In the genomic region with DNA sequence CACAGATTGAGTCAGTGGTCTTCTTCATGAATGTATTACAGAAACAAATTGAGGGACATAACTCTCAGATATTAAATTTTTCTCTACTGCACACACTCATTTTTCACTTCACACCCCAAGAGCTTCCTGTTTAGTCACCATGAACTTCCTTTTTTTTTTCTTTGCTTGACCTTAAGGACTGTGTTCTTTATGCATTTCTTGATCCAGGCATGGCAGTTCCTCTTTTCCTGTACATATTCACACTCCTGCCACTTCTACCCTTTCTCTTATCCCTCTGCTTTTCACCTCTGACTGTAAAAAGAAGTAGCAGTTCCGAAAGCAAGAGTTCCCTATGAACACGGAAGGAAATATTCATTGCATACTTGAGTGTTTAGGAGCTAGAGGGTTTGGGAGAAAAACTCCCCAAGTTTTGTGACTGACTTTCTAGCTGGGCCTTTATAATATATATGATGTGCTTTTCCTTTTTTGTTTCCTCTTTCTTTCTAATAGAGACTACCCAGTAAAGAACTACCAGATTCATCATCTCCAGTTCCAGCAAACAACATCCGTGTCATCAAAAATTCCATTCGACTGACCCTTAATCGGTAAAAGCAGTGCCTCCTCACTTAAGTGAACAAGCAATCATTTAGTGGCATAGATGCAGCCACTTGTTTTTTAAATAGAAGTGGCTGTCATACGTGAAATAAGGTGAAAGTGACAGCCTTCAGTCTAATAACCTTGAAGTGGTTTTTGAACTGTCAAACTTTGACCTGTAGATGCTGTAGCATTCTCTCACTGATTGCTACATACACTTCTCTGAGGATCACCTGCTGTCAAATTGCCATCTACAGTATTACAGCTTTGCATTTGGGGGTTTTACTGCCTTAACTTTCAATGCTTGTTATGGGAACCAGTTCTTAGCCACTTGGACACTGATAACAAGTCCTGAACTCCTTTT, we compare ENCODE assay signal across 9 cellular contexts. TPM values are rescaled to one million over a fixed set of nuclear protein-coding genes. Genes with fewer than 3 reads are reported as not detected.
DNase-seq lines count a peak whose midpoint lies in the region; ATAC-seq and TF ChIP-seq lines count a peak whose summit lies in the region.
"Had no signal": no experiment of that assay in that cellular context is flagged by ENCODE, and none has a peak within 500 bp of the region (broad histone marks: within the 10 kb centered on the region; RNA-seq: fewer than 3 reads in every experiment).

No MANE protein-coding gene starts in this region.

- peaks cover 19% of the 10 kb centered on the region for H3K4me1 ChIP-seq in OCI-LY3 (ENCODE audit: low read length)

- ATAC-seq in GM19452 (IDR thresholded peaks at IDR 0.05; ENCODE audit: unreplicated experiment): peak; percentile 70

- H3K4me3 Mint-ChIP-seq in glutamatergic neuron (ENCODE audit: unreplicated experiment): no peak overlapping the region

- H4K20me1 ChIP-seq in OCI-LY3 (ENCODE audit: insufficient read depth, low read length): no peaks in the 10 kb centered on the region

- DNase-seq in AML-193 (lab: John Stamatoyannopoulos, UW) (peak; percentile 93 to 97), germinal center (ENCODE audit: low spot score) (peak; percentile 31), NCI-H2107 (lab: John Stamatoyannopoulos, UW) (no peak), glutamatergic neuron (no peak), EL (no peak), DMS 273 treated with DMSO at 0.1 percent for 48 hours (lab: John Stamatoyannopoulos, UW) (no peak)
- DNase-seq: DND-41 had no signal

- H3K9ac ChIP-seq in OCI-LY3 (ENCODE audit: low read length): no peak overlapping the region

- H3K27me3 Mint-ChIP-seq in glutamatergic neuron (ENCODE audit: unreplicated experiment): no peaks in the 10 kb centered on the region

- H3K9me3 Mint-ChIP-seq in glutamatergic neuron (ENCODE audit: unreplicated experiment): no peaks in the 10 kb centered on the region

- no peak overlapping the region for H3K4me3 ChIP-seq in OCI-LY3 (ENCODE audit: low read length)

- peaks cover 28% of the 10 kb centered on the region for H3K36me3 ChIP-seq in OCI-LY3 (replicated peaks; ENCODE audit: low read depth, low read length)

- H3K4me1 Mint-ChIP-seq in glutamatergic neuron (ENCODE audit: low read depth, unreplicated experiment): no peaks in the 10 kb centered on the region

- H3K27ac ChIP-seq in OCI-LY3 (ENCODE audit: low read length): peak overlapping the region; percentile 67

- no peak overlapping the region for H2AFZ ChIP-seq in OCI-LY3 (ENCODE audit: low read depth, low read length)

- H3K4me2 ChIP-seq in OCI-LY3 (ENCODE audit: low read length): peak overlapping the region; percentile 32

- H3K27me3 ChIP-seq in OCI-LY3 (ENCODE audit: low read depth, low read length): no peaks in the 10 kb centered on the region

- H3K27ac Mint-ChIP-seq in glutamatergic neuron (ENCODE audit: unreplicated experiment): no peak overlapping the region

- no peaks in the 10 kb centered on the region for H3K36me3 Mint-ChIP-seq in glutamatergic neuron (ENCODE audit: unreplicated experiment)

- TF ChIP-seq CTCF in OCI-LY3 (IDR thresholded peaks at IDR 0.05; ENCODE audit: low read depth, low read length): no peak
- TF ChIP-seq CTCF in glutamatergic neuron (IDR thresholded peaks at IDR 0.05; ENCODE audit: partially characterized antibody, unreplicated experiment): no peak

- H3K79me2 ChIP-seq in OCI-LY3 (ENCODE audit: low read length): no peaks in the 10 kb centered on the region

- H3K9me3 ChIP-seq in OCI-LY3 (ENCODE audit: insufficient read depth, low read length): no peaks in the 10 kb centered on the region

RNA-seq across cellular contexts. Expression of a gene that starts 40.8 kb away (rescaled TPM):
- total RNA-seq in glutamatergic neuron (ENCODE audit: unreplicated experiment): 22.7 TPM

Comparison
In these comparisons a context has a peak if more than half of its experiments do, and no peak if none do; other contexts are left out.
1. DNase-seq: peak in AML-193 (2 of 2) and germinal center (single experiment); none in NCI-H2107 (single experiment), glutamatergic neuron (single experiment), EL (single experiment) and DMS 273 treated with DMSO at 0.1 percent for 48 hours (single experiment).